In the genomic region with DNA sequence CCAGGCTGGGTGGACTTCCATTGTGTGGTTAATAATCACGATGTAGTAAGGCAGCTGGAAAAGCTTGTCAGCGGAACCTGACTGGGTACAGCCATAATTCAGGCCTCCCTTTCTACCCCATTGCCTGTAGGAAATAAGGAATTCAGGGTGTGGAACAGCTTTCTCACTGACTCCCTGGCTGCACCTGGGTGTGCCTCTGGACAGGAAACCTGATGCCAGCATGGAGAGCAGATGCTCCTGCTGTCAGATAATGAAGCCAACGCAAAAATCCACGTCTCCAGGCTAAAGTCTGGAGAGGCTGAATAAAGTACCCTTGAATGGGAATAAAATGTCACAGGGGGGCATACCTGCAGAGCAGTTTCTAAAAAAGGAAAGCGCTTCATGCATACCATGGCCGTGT, we compare ENCODE assay signal across 16 cellular contexts. TPM values are rescaled to one million over a fixed set of nuclear protein-coding genes. Genes with fewer than 3 reads are reported as not detected.
DNase-seq lines count a peak whose midpoint lies in the region; ATAC-seq and TF ChIP-seq lines count a peak whose summit lies in the region.
"Had no signal": no experiment of that assay in that cellular context is flagged by ENCODE, and none has a peak within 500 bp of the region (broad histone marks: within the 10 kb centered on the region; RNA-seq: fewer than 3 reads in every experiment).

No MANE protein-coding gene starts in this region.

- peaks cover 12% of the 10 kb centered on the region for H3K4me1 ChIP-seq in foreskin keratinocyte
- H3K4me1 ChIP-seq: gastroesophageal sphincter, pancreas had no signal

- no peak overlapping the region for H3K27ac ChIP-seq in foreskin keratinocyte
- H3K27ac ChIP-seq: cardiac muscle cell, gastroesophageal sphincter, pancreas, stomach had no signal

- H3K27me3 ChIP-seq in foreskin keratinocyte: no peaks in the 10 kb centered on the region
- H3K27me3 ChIP-seq: cardiac muscle cell, pancreas, stomach had no signal

- ATAC-seq in foreskin keratinocyte (peak; percentile 92), GM21367 (IDR thresholded peaks at IDR 0.05; ENCODE audit: unreplicated experiment) (no peak), HG02981 (IDR thresholded peaks at IDR 0.05; ENCODE audit: unreplicated experiment) (no peak)
- ATAC-seq: effector memory CD8-positive, alpha-beta T cell; gastroesophageal sphincter; pancreas had no signal

- DNase-seq in NCI-H2107 treated with DMSO at 0.1 percent for 48 hours (lab: John Stamatoyannopoulos, UW; ENCODE audit: unreplicated experiment) (peak; percentile 66), NCI-H2107 (lab: John Stamatoyannopoulos, UW) (no peak), NCI-H526 (lab: John Stamatoyannopoulos, UW) (peak; percentile 29 to 70), foreskin keratinocyte (peak in 1 of 2 donors; percentile 67), hippocampal formation (lab: John Stamatoyannopoulos, UW) (no peak), cerebellar cortex (ENCODE audit: low spot score) (no peak)
- DNase-seq: ACHN; effector memory CD8-positive, alpha-beta T cell; NCI-H1048; pancreas; stomach had no signal

- no peak for TF ChIP-seq CTCF in foreskin keratinocyte (conservative IDR thresholded peaks at IDR 0.05)

RNA-seq across cellular contexts. Expression of a gene that starts 44.3 kb away (rescaled TPM):
- 5.2 and 7.7 TPM in 2 replicates for total RNA-seq in foreskin keratinocyte
- 5.8 and 8.8 TPM in 2 replicates for polyA plus RNA-seq in foreskin keratinocyte
- total RNA-seq: T-helper 1 cell treated with Interleukin-12 subunit alpha and Interleukin-12 subunit beta and Interleukin-4 antibody, amounts not matched to agents 30 ng/mL and 1 ng/mL, for 36 hours had no signal

Comparison
In these comparisons a context has a peak if more than half of its experiments do, and no peak if none do; other contexts are left out.
1. DNase-seq: peak in NCI-H2107 treated with DMSO at 0.1 percent for 48 hours (single experiment) and NCI-H526 (2 of 2); none in NCI-H2107 (single experiment), hippocampal formation (0 of 2) and cerebellar cortex (single experiment).